Comparison of ENCODE assay signal across 10 cellular contexts in the genomic region with DNA sequence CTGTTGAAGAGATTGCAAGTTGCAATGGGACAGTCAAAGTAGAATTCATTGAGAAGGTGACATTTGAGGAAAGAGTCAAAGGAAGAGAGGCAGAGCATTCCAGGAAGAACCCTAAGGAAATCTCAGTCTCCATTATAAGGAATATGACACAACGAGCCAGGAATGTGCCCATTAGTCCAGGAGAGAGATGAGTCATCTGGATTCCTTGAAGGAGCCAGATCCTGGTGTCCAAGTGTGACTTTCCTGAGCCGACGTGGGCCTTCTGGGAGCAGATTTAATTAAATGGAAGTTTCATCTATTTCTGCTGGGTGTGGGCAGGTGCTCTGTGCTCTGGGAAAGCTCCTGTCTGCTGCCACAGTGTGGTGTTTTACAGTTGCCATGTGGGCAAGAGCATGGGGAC.
DNase-seq lines count a peak whose midpoint lies in the region; ATAC-seq, FAIRE-seq and TF ChIP-seq lines count a peak whose summit lies in the region.
"Had no signal": no experiment of that assay in that cellular context is flagged by ENCODE, and none has a peak within 500 bp of the region (broad histone marks: within the 10 kb centered on the region; RNA-seq: fewer than 3 reads in every experiment).

No MANE protein-coding gene starts in this region.

- H3K9me3 ChIP-seq in right cardiac atrium (ENCODE audit: control insufficient read depth, low read length) (no peaks in the 10 kb centered on the region), thoracic aorta (peaks cover 10% of the 10 kb centered on the region), kidney (ENCODE audit: control insufficient read depth in 1 of 2, low read length in 2 of 2) (peaks cover 0 to 7% of the 10 kb centered on the region in 2 donors)

- no peak overlapping the region for H3K9ac ChIP-seq in kidney (ENCODE audit: low read length in 2 of 2)

- H3K27ac ChIP-seq in right cardiac atrium (ENCODE audit: low read length) (no peak overlapping the region), thoracic aorta (peak overlapping the region; percentile 43 to 56), kidney (ENCODE audit: low read depth in 2 of 2, low read length in 2 of 2) (peak overlapping the region in 1 of 2 donors; percentile 20)
- H3K27ac ChIP-seq: WERI-Rb-1 had no signal

- H3K36me3 ChIP-seq in thoracic aorta = no peaks in the 10 kb centered on the region
- H3K36me3 ChIP-seq in kidney (ENCODE audit: control insufficient read depth in 1 of 2, insufficient read depth in 2 of 2, low read length in 2 of 2) = no peaks in the 10 kb centered on the region
- H3K36me3 ChIP-seq: WERI-Rb-1 had no signal

- H3K27me3 ChIP-seq in right cardiac atrium (ENCODE audit: control insufficient read depth, insufficient read depth) (no peaks in the 10 kb centered on the region), thoracic aorta (replicated peaks; ENCODE audit: insufficient read depth) (no peaks in the 10 kb centered on the region)

- no peak overlapping the region for H3K4me3 ChIP-seq in right cardiac atrium (ENCODE audit: low read length)
- H3K4me3 ChIP-seq in thoracic aorta = peak overlapping the region; percentile 49
- H3K4me3 ChIP-seq in kidney (ENCODE audit: low read length in 2 of 2) = no peak overlapping the region

- ATAC-seq in right cardiac atrium (peak; percentile 33 to 65), thoracic aorta (ENCODE audit: insufficient number of reproducible peaks, low FRiP score, low read depth) (peak; percentile 84), GM21447 (IDR thresholded peaks at IDR 0.05; ENCODE audit: unreplicated experiment) (no peak)

- no peak for FAIRE-seq in kidney (lab: Jason Lieb, UNC)
- FAIRE-seq: GM18507 had no signal

- 29% methylated on average over 3 of the region's 3 CpGs for WGBS in right cardiac atrium

- DNase-seq in HPDE6-E6E7 (ENCODE audit: extremely low spot score) = peak; percentile 56
- DNase-seq in amniotic epithelial cell (ENCODE audit: low read depth) = peak; percentile 85
- DNase-seq in right cardiac atrium = no peak
- peak; percentile 23 for DNase-seq in thoracic aorta (ENCODE audit: low spot score)
- DNase-seq in SIG-M5 (lab: John Stamatoyannopoulos, UW) = no peak
- no peak for DNase-seq in kidney
- no peak for DNase-seq in NCI-H1930 (lab: John Stamatoyannopoulos, UW)
- DNase-seq: WERI-Rb-1 had no signal

- intact Hi-C loops in right cardiac atrium (cut with DNase I) (no loop called here), kidney (cut with DNase I) (no loop called here)

- TF ChIP-seq CTCF in thoracic aorta (IDR thresholded peaks at IDR 0.05) (no peak), kidney (IDR thresholded peaks at IDR 0.05; ENCODE audit: borderline replicate concordance, extremely low read depth, insufficient read depth) (no peak)

- H3K4me1 ChIP-seq in right cardiac atrium (ENCODE audit: control insufficient read depth, insufficient read depth, low read length) (peaks cover 3% of the 10 kb centered on the region), thoracic aorta (ENCODE audit: control insufficient read depth in 1 of 2, low read depth in 2 of 2) (peaks cover 0 to 15% of the 10 kb centered on the region in 2 donors), kidney (ENCODE audit: control insufficient read depth in 1 of 2, insufficient read depth in 1 of 2, low read depth in 1 of 2, low read length in 2 of 2) (no peaks in the 10 kb centered on the region)

Comparison
In these comparisons a context has a peak if more than half of its experiments do, and no peak if none do; other contexts are left out.
1. DNase-seq: peak in HPDE6-E6E7 (single experiment), amniotic epithelial cell (single experiment) and thoracic aorta (single experiment); none in right cardiac atrium (0 of 3), SIG-M5 (single experiment), kidney (single experiment) and NCI-H1930 (0 of 2).